In the genomic region with DNA sequence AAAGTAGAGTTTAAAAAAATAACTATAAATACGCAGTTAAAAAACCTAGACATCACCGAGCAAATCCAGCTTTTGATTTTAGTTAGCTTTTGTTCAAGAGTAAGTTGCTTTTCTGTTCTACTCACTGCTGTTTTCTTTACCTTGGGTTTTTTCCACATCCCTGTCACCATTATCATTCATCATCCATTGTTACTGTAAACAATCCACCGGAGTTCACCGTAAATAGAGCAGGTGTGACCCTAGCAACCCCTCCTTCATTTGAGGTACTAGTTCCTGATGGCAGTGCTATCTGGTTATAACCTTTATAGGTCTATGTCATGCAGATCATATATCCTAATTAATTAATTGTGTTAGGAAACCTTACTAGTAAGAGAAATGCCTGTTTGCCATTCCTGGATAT, we compare ENCODE assay signal across 26 cellular contexts. TPM values are rescaled to one million over a fixed set of nuclear protein-coding genes. Genes with fewer than 3 reads are reported as not detected.
DNase-seq lines count a peak whose midpoint lies in the region; ATAC-seq, FAIRE-seq and TF ChIP-seq lines count a peak whose summit lies in the region.
"Had no signal": no experiment of that assay in that cellular context is flagged by ENCODE, and none has a peak within 500 bp of the region (broad histone marks: within the 10 kb centered on the region; RNA-seq: fewer than 3 reads in every experiment).

No MANE protein-coding gene starts in this region.

- H2BK5ac ChIP-seq in H1 (ENCODE audit: low read depth, low read length): no peak overlapping the region

- no peak overlapping the region; the same call in 1 of the 2 replicates for H3K18ac ChIP-seq in H1 (ENCODE audit: extremely low read depth, low read length)

- no peak overlapping the region for H3K4ac ChIP-seq in H1 (replicated peaks; ENCODE audit: insufficient read length, low read depth, low read length)

- WGBS in H1 (ENCODE audit: extremely low coverage in 1 of 2, insufficient coverage in 1 of 2, insufficient read length in 1 of 2, insufficient replicate concordance in 2 of 2, low coverage in 1 of 2, low lambda C conversion rate in 2 of 2, missing lambda C conversion rate in 1 of 2), 2 experiments: 35% methylated on average over 4 of the region's 4 CpGs; no CpG with 5 or more reads in 1 of the 2 experiments

- no peaks in the 10 kb centered on the region for H3K9me3 ChIP-seq in H1 (ENCODE audit: insufficient read depth in 2 of 2, low read depth in 1 of 2, low read length in 1 of 2)
- H3K9me3 ChIP-seq: right lobe of liver, testis, uterus had no signal

- H2AK5ac ChIP-seq in H1 (ENCODE audit: low read depth, low read length): no peak overlapping the region

- TF ChIP-seq CTCF in H1 (IDR thresholded peaks at IDR 0.05; ENCODE audit: control extremely low read depth in 1 of 3, insufficient read depth in 1 of 3, low read depth in 1 of 3, low read length in 3 of 3): no peak

- H3K27me3 ChIP-seq in H1 (replicated peaks in 1 of 4; ENCODE audit: control insufficient read depth in 3 of 4, extremely low read depth in 1 of 4, insufficient read depth in 3 of 4, low read length in 3 of 4): no peaks in the 10 kb centered on the region
- H3K27me3 ChIP-seq: right lobe of liver, testis, uterus had no signal

- H3K79me2 ChIP-seq in H1 (ENCODE audit: control insufficient read depth in 1 of 2, insufficient read depth in 2 of 2, low read length in 2 of 2): no peaks in the 10 kb centered on the region
- H3K79me2 ChIP-seq: parathyroid adenoma had no signal

- H3K23me2 ChIP-seq in H1 (ENCODE audit: low read depth, low read length): no peaks in the 10 kb centered on the region

- TF ChIP-seq POLR2A in H1 (IDR thresholded peaks at IDR 0.05; ENCODE audit: control extremely low read depth in 1 of 2, low read depth in 2 of 2, low read length in 2 of 2): no peak

- H4K5ac ChIP-seq in H1 (ENCODE audit: insufficient read length, low read depth, low read length): no peak overlapping the region

- H3K9ac ChIP-seq in H1 (replicated peaks in 1 of 4; ENCODE audit: extremely low read depth in 1 of 4, low read depth in 3 of 4, low read length in 3 of 4): no peak overlapping the region
- H3K9ac ChIP-seq: BLaER1, parathyroid adenoma had no signal

- no peaks in the 10 kb centered on the region for H3K36me3 ChIP-seq in H1 (ENCODE audit: control insufficient read depth in 2 of 4, insufficient read depth in 4 of 4, low read length in 3 of 4)
- H3K36me3 ChIP-seq: BLaER1, right lobe of liver, uterus had no signal

- no peak overlapping the region for H4K8ac ChIP-seq in H1 (ENCODE audit: extremely low read depth, insufficient read depth, low read length)

- no peak overlapping the region for H2AFZ ChIP-seq in H1 (ENCODE audit: low read length)
- H2AFZ ChIP-seq: parathyroid adenoma had no signal

- H2BK20ac ChIP-seq in H1 (ENCODE audit: low read length): no peak overlapping the region

- peak in 1 of 2 experiments; percentile 51; a peak in 1 of 3 replicates for TF ChIP-seq EP300 in H1 (IDR thresholded peaks at IDR 0.05; ENCODE audit: borderline replicate concordance in 1 of 2, low read depth in 2 of 2, low read length in 2 of 2)

- H3K27ac ChIP-seq in H1 (ENCODE audit: low read depth, low read length): no peak overlapping the region
- H3K27ac ChIP-seq: BLaER1, dorsolateral prefrontal cortex, parathyroid adenoma, right lobe of liver, testis, uterus had no signal

- no peak overlapping the region for H3K14ac ChIP-seq in H1 (ENCODE audit: insufficient read length)

- no peak overlapping the region for H3K56ac ChIP-seq in H1 (replicated peaks; ENCODE audit: insufficient read length, low read depth, low read length)

- no peak overlapping the region for H3K4me2 ChIP-seq in H1 (ENCODE audit: insufficient read depth in 1 of 2, low read depth in 2 of 2, low read length in 2 of 2)
- H3K4me2 ChIP-seq: BLaER1 had no signal

- no peak overlapping the region for H4K91ac ChIP-seq in H1 (replicated peaks; ENCODE audit: insufficient read length, low read length)

- ATAC-seq in GM18520 (IDR thresholded peaks at IDR 0.05; ENCODE audit: unreplicated experiment): no peak
- ATAC-seq: activated naive CD4-positive, alpha-beta T cell treated with anti-CD3 and anti-CD28 coated beads, Interleukin-2, amount 50 U/mL, for 72 hours; right lobe of liver had no signal

- H2BK12ac ChIP-seq in H1 (ENCODE audit: low read depth, low read length): no peak overlapping the region

- TF ChIP-seq RAD21 in H1 (IDR thresholded peaks at IDR 0.05 in 1 of 2, conservative IDR thresholded peaks at IDR 0.05 in 1 of 2; ENCODE audit: low read depth in 2 of 2, low read length in 2 of 2): no peak

- FAIRE-seq in H1 (lab: Jason Lieb, UNC): peak; percentile 36

- no peaks in the 10 kb centered on the region for H3K79me1 ChIP-seq in H1 (ENCODE audit: low read depth, low read length)

- POLR2A ChIA-PET in H1 (lab: Charles Lee; ENCODE audit: partially characterized antibody): no interaction called here

- H3K4me3 ChIP-seq in H1 (ENCODE audit: extremely low read depth in 1 of 4, insufficient read depth in 2 of 4, low read depth in 3 of 4, low read length in 4 of 4): no peak overlapping the region
- H3K4me3 ChIP-seq: BLaER1, dorsolateral prefrontal cortex, right lobe of liver, testis, uterus had no signal

- no peak overlapping the region for H2BK120ac ChIP-seq in H1 (replicated peaks; ENCODE audit: low read depth, low read length)

- DNase-seq in DMS153 treated with DMSO at 0.1 percent for 48 hours (lab: John Stamatoyannopoulos, UW; ENCODE audit: unreplicated experiment) (peak; percentile 95), NCI-H1417 (lab: John Stamatoyannopoulos, UW) (peak in 2 of 3 experiments; percentile 57 to 90), NCI-H345 treated with DMSO at 0.1 percent for 48 hours (lab: John Stamatoyannopoulos, UW; ENCODE audit: unreplicated experiment) (peak; percentile 57), H1 (ENCODE audit: low read depth in 1 of 2, low spot score in 2 of 2) (no peak), anterior cingulate cortex (lab: John Stamatoyannopoulos, UW) (no peak)
- DNase-seq in stimulated activated CD8-positive, alpha-beta memory T cell treated with anti-CD3 and anti-CD28 coated beads, Interleukin-4, amount 100 ng/mL, for 48 hours: no peak
- DNase-seq in activated CD4-positive, alpha-beta T cell treated with anti-CD3 and anti-CD28 coated beads, Interleukin-2, amount 50 U/mL, for 48 hours: no peak
- DNase-seq: activated B cell treated with CpG ODN at 0.5 μM for 24 hours; activated CD8-positive, alpha-beta memory T cell treated with anti-CD3 and anti-CD28 coated beads, Interleukin-2, amount 50 U/mL, for 4 hours; dorsolateral prefrontal cortex; EL; mammary epithelial cell; NCI-H2227 treated with DMSO at 0.1 percent for 48 hours; right lobe of liver; SIG-M5; stimulated activated CD4-positive, alpha-beta T cell treated with anti-CD3 and anti-CD28 coated beads, Interleukin-12 subunit alpha, Interleukin-12 subunit beta, amount 100 ng/mL, for 4 hours; stimulated activated CD4-positive, alpha-beta T cell treated with anti-CD3 and anti-CD28 coated beads, Interleukin-4, amount 100 ng/mL, for 24 hours; stimulated activated naive CD4-positive, alpha-beta T cell treated with Interleukin-2 at 50 U/mL for 16 hours; SW 1271; T1000; testis; uterus had no signal

- H2BK15ac ChIP-seq in H1 (ENCODE audit: low read length): no peak overlapping the region

- CTCF ChIA-PET in H1 (lab: Charles Lee; ENCODE audit: partially characterized antibody): no interaction called here

- H3K4me1 ChIP-seq in H1 (replicated peaks in 1 of 4; ENCODE audit: control insufficient read depth in 3 of 4, insufficient read depth in 4 of 4, low read length in 3 of 4): peaks cover 0 to 3% (median 1%) of the 10 kb centered on the region in 4 experiments; a peak in 1 of 7 replicates
- H3K4me1 ChIP-seq: BLaER1, parathyroid adenoma, right lobe of liver, testis, uterus had no signal

- H4K20me1 ChIP-seq in H1 (replicated peaks in 1 of 2; ENCODE audit: control insufficient read depth in 1 of 2, insufficient read depth in 2 of 2, low read length in 2 of 2): no peaks in the 10 kb centered on the region
- H4K20me1 ChIP-seq: BLaER1 had no signal

- no peak overlapping the region for H3K23ac ChIP-seq in H1 (ENCODE audit: insufficient read length)

TF ChIP-seq in H1, 55 proteins besides CTCF, POLR2A, EP300 and RAD21:
- TF ChIP-seq SIX5 (IDR thresholded peaks at IDR 0.05; ENCODE audit: low read depth, low read length) (no peak), CBX5 (IDR thresholded peaks at IDR 0.05; ENCODE audit: low read depth, low read length) (no peak), HDAC6 (IDR thresholded peaks at IDR 0.05; ENCODE audit: low read depth, low read length) (no peak), TBP (IDR thresholded peaks at IDR 0.05; ENCODE audit: low read depth, low read length) (no peak), SRF (IDR thresholded peaks at IDR 0.05; ENCODE audit: low read depth, low read length) (no peak), RNF2 (IDR thresholded peaks at IDR 0.05; ENCODE audit: borderline replicate concordance, low read depth, low read length, missing control alignments, poor library complexity, severe bottlenecking) (no peak), SP1 (IDR thresholded peaks at IDR 0.05; ENCODE audit: low read depth, low read length) (0 out of 2 replicates have a peak, but pooled peaks have one; percentile 35)

RNA-seq across cellular contexts. Expression of gene TEX13D, which starts 43.0 kb away (rescaled TPM):
- total RNA-seq in H1 (2021; fragmentation: NEBNext Ultra II Directional; extraction: Animal tissue kit (Norgen Biotek cat#: 25700)): 0.07 TPM in 1 of 2 replicates, not detected in the other
- polyA plus RNA-seq in H1 (2011; rRNA removed): 0.03 TPM in 2 replicates
- polyA plus RNA-seq in H1 (2011; cell fraction: cytosol; rRNA removed): 0.03 TPM
- polyA plus RNA-seq in H1 (2011; cell fraction: nucleus; rRNA removed): 0.04 TPM
- not detected in 4 replicates for polyA plus RNA-seq in H1 (2012, experiment 1 of 2)
- polyA plus RNA-seq in H1 (2012, experiment 2 of 2): not detected
- polyA plus RNA-seq in H1 (2013, experiment 1 of 2): 0.04 TPM
- 0.02 TPM for polyA plus RNA-seq in H1 (2013, experiment 2 of 2)
- not detected in 2 replicates for polyA minus RNA-seq in H1 (2011; rRNA and poly(A)+ RNA removed)
- not detected for polyA minus RNA-seq in H1 (2011; cell fraction: cytosol; rRNA and poly(A)+ RNA removed)
- polyA minus RNA-seq in H1 (2011; cell fraction: nucleus; rRNA and poly(A)+ RNA removed): not detected
- total RNA-seq: activated B cell treated with CpG ODN at 0.5 μM for 24 hours, mammary epithelial cell, right lobe of liver, uterus had no signal
- polyA plus RNA-seq: mammary epithelial cell had no signal

RNA-seq across cellular contexts. Expression of gene SH2D1A, which starts 56.9 kb away (rescaled TPM):
- not detected in 2 replicates for total RNA-seq in H1 (2021; fragmentation: NEBNext Ultra II Directional; extraction: Animal tissue kit (Norgen Biotek cat#: 25700))
- not detected in 2 replicates for polyA plus RNA-seq in H1 (2011; rRNA removed)
- not detected for polyA plus RNA-seq in H1 (2011; cell fraction: cytosol; rRNA removed)
- polyA plus RNA-seq in H1 (2011; cell fraction: nucleus; rRNA removed): 0.06 TPM
- 0.08 TPM in 1 of 4 replicates, not detected in the others for polyA plus RNA-seq in H1 (2012, experiment 1 of 2)
- not detected for polyA plus RNA-seq in H1 (2012, experiment 2 of 2)
- 0.04 TPM for polyA plus RNA-seq in H1 (2013, experiment 1 of 2)
- 0.06 TPM for polyA plus RNA-seq in H1 (2013, experiment 2 of 2)
- polyA minus RNA-seq in H1 (2011; rRNA and poly(A)+ RNA removed): not detected in 2 replicates
- not detected for polyA minus RNA-seq in H1 (2011; cell fraction: cytosol; rRNA and poly(A)+ RNA removed)
- not detected for polyA minus RNA-seq in H1 (2011; cell fraction: nucleus; rRNA and poly(A)+ RNA removed)
- total RNA-seq: activated B cell treated with CpG ODN at 0.5 μM for 24 hours, mammary epithelial cell, testis had no signal

Comparison
In these comparisons a context has a peak if more than half of its experiments do, and no peak if none do; other contexts are left out.
1. DNase-seq: peak in DMS153 treated with DMSO at 0.1 percent for 48 hours (single experiment), NCI-H1417 (2 of 3) and NCI-H345 treated with DMSO at 0.1 percent for 48 hours (single experiment); none in H1 (0 of 2), stimulated activated CD8-positive, alpha-beta memory T cell treated with anti-CD3 and anti-CD28 coated beads, Interleukin-4, amount 100 ng/mL, for 48 hours (single experiment), anterior cingulate cortex (0 of 58) and activated CD4-positive, alpha-beta T cell treated with anti-CD3 and anti-CD28 coated beads, Interleukin-2, amount 50 U/mL, for 48 hours (0 of 2).